In the genomic region with DNA sequence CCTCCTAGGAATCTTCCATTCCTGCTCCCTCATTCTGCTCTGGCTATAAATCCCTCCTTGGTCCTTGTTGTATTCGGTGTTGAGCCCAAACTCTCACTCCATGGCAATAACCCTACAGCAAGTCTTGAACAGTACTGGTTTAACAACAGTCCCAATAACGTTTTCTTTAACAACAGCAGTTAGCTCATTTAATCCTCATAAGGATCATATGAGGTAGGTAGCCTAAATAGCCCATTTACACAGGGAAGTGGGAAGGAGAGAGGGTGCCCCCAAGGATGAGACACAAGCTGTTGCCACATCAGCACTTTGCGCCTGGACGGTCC, we compare ENCODE assay signal across 8 cellular contexts. TPM values are rescaled to one million over a fixed set of nuclear protein-coding genes. Genes with fewer than 3 reads are reported as not detected.
DNase-seq lines count a peak whose midpoint lies in the region; ATAC-seq and TF ChIP-seq lines count a peak whose summit lies in the region.

No MANE protein-coding gene starts in this region.

- H3K4me1 ChIP-seq in SJCRH30 (peaks cover 10% of the 10 kb centered on the region), skeletal muscle tissue (ENCODE audit: control insufficient read depth in 3 of 3, insufficient read depth in 3 of 3, low read length in 3 of 3) (peaks cover 18 to 41% (median 27%) of the 10 kb centered on the region in 3 donors)

- H3K4me3 ChIP-seq in SJCRH30: peak overlapping the region; percentile 74
- peak overlapping the region; percentile 99 for H3K4me3 ChIP-seq in fibroblast of the aortic adventitia (ENCODE audit: low read depth, low read length)
- peak overlapping the region; percentile 49 to 100 (median 99) for H3K4me3 ChIP-seq in skeletal muscle tissue (ENCODE audit: low read length in 3 of 3)

- DNase-seq in SJCRH30 (no peak), fibroblast of the aortic adventitia (ENCODE audit: low read depth) (no peak), NCI-H226 (no peak), GM10248 (ENCODE audit: extremely low spot score) (no peak), GM13976 (ENCODE audit: low spot score) (no peak)

- no peaks in the 10 kb centered on the region for H3K9me3 ChIP-seq in SJCRH30 (replicated peaks)
- no peaks in the 10 kb centered on the region for H3K9me3 ChIP-seq in skeletal muscle tissue (ENCODE audit: control insufficient read depth in 3 of 3, low read length in 3 of 3)

- H3K27me3 ChIP-seq in SJCRH30 (no peaks in the 10 kb centered on the region), skeletal muscle tissue (ENCODE audit: control insufficient read depth in 3 of 3, insufficient read depth in 3 of 3, low read length in 3 of 3) (no peaks in the 10 kb centered on the region)

- ATAC-seq in GM21576 (IDR thresholded peaks at IDR 0.05; ENCODE audit: unreplicated experiment) (peak; percentile 20), GM21786 (IDR thresholded peaks at IDR 0.05; ENCODE audit: unreplicated experiment) (no peak)

- H3K27ac ChIP-seq in SJCRH30: no peak overlapping the region
- peak overlapping the region; percentile 90 for H3K27ac ChIP-seq in skeletal muscle tissue (ENCODE audit: low read depth, low read length)

- POLR2A ChIA-PET in GM10248 (lab: Yijun Ruan, JAX): interaction anchor here (1.0 kb wide), 2 partner anchors 10 to 173 kb away, joined by 3 to 4 read pairs; no protein-coding TSS in a partner anchor

- no peaks in the 10 kb centered on the region for H3K36me3 ChIP-seq in SJCRH30
- peaks cover 0 to 2% (median 0%) of the 10 kb centered on the region in 3 donors for H3K36me3 ChIP-seq in skeletal muscle tissue (ENCODE audit: control insufficient read depth in 3 of 3, insufficient read depth in 3 of 3, low read length in 3 of 3)

- H3K9ac ChIP-seq in skeletal muscle tissue (ENCODE audit: low read depth in 1 of 3, low read length in 3 of 3): peak overlapping the region in 2 of 3 donors; percentile 94 to 96

- in situ Hi-C loops in GM13976 (cut with MboI; ENCODE audit: low sequenced_read_pairs, unreplicated experiment): no loop called here

- CTCF ChIA-PET in GM10248 (lab: Yijun Ruan, JAX): interaction anchor here (1.8 to 4.3 kb wide), 6 partner anchors 13 to 698 kb away, joined by 6 to 17 read pairs (median 10); a partner anchor contains a TSS

- TF ChIP-seq CTCF in fibroblast of the aortic adventitia (IDR thresholded peaks at IDR 0.05; ENCODE audit: insufficient read depth, low read length) (no peak), GM10248 (IDR thresholded peaks at IDR 0.05; ENCODE audit: control extremely low read depth, extremely low read depth, low read depth, missing control alignments) (no peak), GM13976 (IDR thresholded peaks at IDR 0.05; ENCODE audit: borderline replicate concordance, control extremely low read depth, extremely low read depth, insufficient read depth, missing control alignments) (no peak)

RNA-seq across cellular contexts. Expression of a gene that starts 0.4 kb away (rescaled TPM):
- 13.0 and 16.5 TPM in 2 replicates for total RNA-seq in SJCRH30 (2014; rRNA removed; shearing (Covaris generic))
- 15.0 and 49.4 TPM in 2 replicates for total RNA-seq in fibroblast of the aortic adventitia (ENCODE audit: low replicate concordance)
- total RNA-seq in skeletal muscle tissue: 15.7 TPM

RNA-seq across cellular contexts. Expression of a gene that starts 26.5 kb away (rescaled TPM):
- not detected in 2 replicates for total RNA-seq in SJCRH30 (2014; rRNA removed; shearing (Covaris generic))
- 0.36 TPM in 1 of 2 replicates, not detected in the other for total RNA-seq in fibroblast of the aortic adventitia (ENCODE audit: low replicate concordance)
- total RNA-seq in skeletal muscle tissue: 6.8 TPM

RNA-seq across cellular contexts. Expression of a gene that starts 44.0 kb away (rescaled TPM):
- total RNA-seq in SJCRH30 (2014; rRNA removed; shearing (Covaris generic)): 7.1 and 8.0 TPM in 2 replicates
- total RNA-seq in fibroblast of the aortic adventitia (ENCODE audit: low replicate concordance) (2.4 TPM in 1 of 2 replicates, not detected in the other), skeletal muscle tissue (not detected)

RNA-seq across cellular contexts. Expression of a gene that starts 54.5 kb away (rescaled TPM):
- total RNA-seq in SJCRH30 (2014; rRNA removed; shearing (Covaris generic)): 172 and 174 TPM in 2 replicates
- total RNA-seq in fibroblast of the aortic adventitia (ENCODE audit: low replicate concordance) (17.6 and 33.1 TPM in 2 replicates), skeletal muscle tissue (19.8 TPM)
